In the genomic region with DNA sequence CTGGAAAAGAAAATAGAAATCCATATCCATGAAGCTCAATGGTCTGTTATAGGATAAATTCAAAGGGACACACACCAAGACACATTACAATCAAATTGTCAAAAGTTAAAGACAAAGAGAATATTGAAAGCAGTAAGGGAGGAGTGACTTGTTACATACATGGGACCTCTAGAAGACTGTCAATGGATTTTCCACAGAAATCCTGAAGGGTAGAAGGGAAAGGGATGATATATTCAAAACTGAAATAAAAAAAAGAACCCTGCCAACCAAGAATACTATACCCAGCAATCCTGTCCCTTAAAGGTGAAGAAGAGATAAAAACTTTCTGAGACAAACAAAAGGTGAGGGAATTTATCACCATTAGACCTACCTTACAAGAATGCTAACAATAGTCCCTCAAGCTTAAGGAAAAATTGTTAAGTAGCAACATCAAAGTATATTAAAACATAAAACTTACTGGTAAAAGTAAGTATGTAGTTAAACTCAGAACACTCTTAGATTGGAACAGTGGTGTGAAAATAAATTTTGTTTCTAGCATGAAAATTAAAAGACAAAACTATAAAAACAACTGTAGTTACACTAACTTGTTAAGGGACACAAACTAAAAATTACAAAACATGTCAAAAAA, we compare ENCODE assay signal across 34 cellular contexts.
"Had no signal": no experiment of that assay in that cellular context is flagged by ENCODE, and none has a peak within 500 bp of the region (broad histone marks: within the 10 kb centered on the region; RNA-seq: fewer than 3 reads in every experiment).

No MANE protein-coding gene starts in this region.

- ATAC-seq: activated CD8-positive, alpha-beta T cell treated with anti-CD3 and anti-CD28 coated beads for 36 hours; activated naive CD4-positive, alpha-beta T cell treated with anti-CD3 and anti-CD28 coated beads, Interleukin-2, amount 50 U/mL, for 72 hours; activated T-cell treated with anti-CD3 and anti-CD28 coated beads, Interleukin-2, amount 50 U/mL, for 4 hours; activated T-cell treated with anti-CD3 and anti-CD28 coated beads, Interleukin-2, amount 50 U/mL, for 72 hours; activated T-helper 17 cell treated with anti-CD3 and anti-CD28 coated beads, Interleukin-2, amount 50 U/mL, for 72 hours; body of pancreas had no signal

- H3K36me3 ChIP-seq: adrenal gland, brain microvascular endothelial cell, breast epithelium had no signal

- H3K4me3 ChIP-seq: adrenal gland, body of pancreas, breast epithelium had no signal

- H3K27me3 ChIP-seq: adrenal gland, body of pancreas, brain microvascular endothelial cell, breast epithelium had no signal

- H3K4me1 Mint-ChIP-seq: activated B cell treated with CpG ODN at 0.5 μM for 24 hours; activated CD4-positive, alpha-beta T cell treated with anti-CD3 and anti-CD28 coated beads, Interleukin-2, amount 10 ng/mL, durations not matched to agents 24 days and 14 days; activated naive CD8-positive, alpha-beta T cell treated with anti-CD3 and anti-CD28 coated beads for 36 hours; activated T-helper 17 cell treated with anti-CD3 and anti-CD28 coated beads, Interleukin-2, amount 50 U/mL, for 72 hours had no signal

- H3K4me3 Mint-ChIP-seq: activated B cell treated with CpG ODN at 0.5 μM for 24 hours; activated CD4-positive, alpha-beta memory T cell treated with anti-CD3 and anti-CD28 coated beads for 36 hours; activated CD4-positive, alpha-beta T cell treated with anti-CD3 and anti-CD28 coated beads, Interleukin-2, amount 10 ng/mL, durations not matched to agents 24 days and 14 days; activated CD8-positive, alpha-beta T cell treated with anti-CD3 and anti-CD28 coated beads for 36 hours; activated naive CD4-positive, alpha-beta T cell treated with anti-CD3 and anti-CD28 coated beads for 36 hours; activated naive CD8-positive, alpha-beta T cell treated with anti-CD3 and anti-CD28 coated beads for 36 hours; activated T-cell treated with anti-CD3 and anti-CD28 coated beads, Interleukin-2, amount 50 U/mL, for 4 hours; activated T-cell treated with anti-CD3 and anti-CD28 coated beads, Interleukin-2, amount 50 U/mL, for 72 hours; activated T-helper 1 cell treated with anti-CD3 and anti-CD28 coated beads, Interleukin-12 subunit alpha, Interleukin-12 subunit beta, Interleukin-2, Interleukin-4 antibody, amounts not matched to agents 30 ng/mL and 10 ng/mL and 1 ng/mL, durations not matched to agents 14 hours and 24 hours and 36 hours; activated T-helper 17 cell treated with anti-CD3 and anti-CD28 coated beads, Interleukin-2, amount 50 U/mL, for 72 hours; T-helper 1 cell treated with Interleukin-12 subunit alpha and Interleukin-12 subunit beta and Interleukin-4 antibody, amounts not matched to agents 30 μg/mL and 1 μg/mL, for 36 hours; T-helper 2 cell treated with Interferon-gamma antibody and Interleukin-4, amounts not matched to agents 5 μg/mL and 100 μg/mL, for 36 hours had no signal

- DNase-seq: activated B cell treated with CpG ODN at 0.5 μM for 24 hours; activated CD4-positive, alpha-beta memory T cell treated with anti-CD3 and anti-CD28 coated beads for 36 hours; activated CD4-positive, alpha-beta T cell treated with anti-CD3 and anti-CD28 coated beads for 4 hours; activated CD4-positive, alpha-beta T cell treated with anti-CD3 and anti-CD28 coated beads, Interleukin-2, amount 10 ng/mL, durations not matched to agents 24 days and 14 days; activated CD4-positive, alpha-beta T cell treated with anti-CD3 and anti-CD28 coated beads, Interleukin-2, amount 50 U/mL, for 1 hour; activated CD4-positive, alpha-beta T cell treated with anti-CD3 and anti-CD28 coated beads, Interleukin-2, amount 50 U/mL, for 4 hours; activated CD4-positive, CD25-positive, alpha-beta regulatory T cell treated with anti-CD3 and anti-CD28 coated beads, Interleukin-2, amount 50 U/mL, for 72 hours; activated CD8-positive, alpha-beta memory T cell treated with anti-CD3 and anti-CD28 coated beads, Interleukin-2, amount 50 U/mL, for 4 hours; activated CD8-positive, alpha-beta T cell treated with anti-CD3 and anti-CD28 coated beads for 36 hours; activated effector memory CD4-positive, alpha-beta T cell treated with anti-CD3 and anti-CD28 coated beads, Interleukin-2, amount 50 U/mL, for 16 hours; activated gamma-delta T cell treated with Interleukin-2 at 50 U/mL for 16 hours; activated naive CD4-positive, alpha-beta T cell; activated naive CD4-positive, alpha-beta T cell treated with anti-CD3 and anti-CD28 coated beads for 36 hours; activated naive CD4-positive, alpha-beta T cell treated with anti-CD3 and anti-CD28 coated beads, Interleukin-2, amount 50 U/mL, for 16 hours; activated naive CD8-positive, alpha-beta T cell treated with anti-CD3 and anti-CD28 coated beads for 36 hours; activated T-cell treated with anti-CD3 and anti-CD28 coated beads for 4 hours; activated T-cell treated with anti-CD3 and anti-CD28 coated beads, Interleukin-2, amount 50 U/mL, for 1 hour; activated T-cell treated with anti-CD3 and anti-CD28 coated beads, Interleukin-2, amount 50 U/mL, for 4 hours; activated T-cell treated with anti-CD3 and anti-CD28 coated beads, Interleukin-2, amount 50 U/mL, for 72 hours; adrenal gland; amniotic stem cell; aorta; body of pancreas; brain microvascular endothelial cell; central memory CD4-positive, alpha-beta T cell; T-helper 1 cell; T-helper 2 cell; T-helper 9 cell had no signal

- H3K27ac Mint-ChIP-seq: activated B cell treated with CpG ODN at 0.5 μM for 24 hours; activated CD4-positive, alpha-beta memory T cell treated with anti-CD3 and anti-CD28 coated beads for 36 hours; activated CD4-positive, alpha-beta T cell treated with anti-CD3 and anti-CD28 coated beads, Interleukin-2, amount 10 ng/mL, durations not matched to agents 24 days and 14 days; activated CD8-positive, alpha-beta T cell treated with anti-CD3 and anti-CD28 coated beads for 36 hours; activated naive CD4-positive, alpha-beta T cell treated with anti-CD3 and anti-CD28 coated beads for 36 hours; activated naive CD4-positive, alpha-beta T cell treated with anti-CD3 and anti-CD28 coated beads, Interleukin-2, amount 50 U/mL, for 72 hours; activated naive CD8-positive, alpha-beta T cell treated with anti-CD3 and anti-CD28 coated beads for 36 hours; activated T-cell treated with anti-CD3 and anti-CD28 coated beads, Interleukin-2, amount 50 U/mL, for 72 hours; activated T-helper 1 cell treated with anti-CD3 and anti-CD28 coated beads, Interleukin-12 subunit alpha, Interleukin-12 subunit beta, Interleukin-2, Interleukin-4 antibody, amounts not matched to agents 30 ng/mL and 10 ng/mL and 1 ng/mL, durations not matched to agents 14 hours and 24 hours and 36 hours; activated T-helper 17 cell treated with anti-CD3 and anti-CD28 coated beads, Interleukin-2, amount 50 U/mL, for 72 hours; T-helper 1 cell treated with Interleukin-12 subunit alpha and Interleukin-12 subunit beta and Interleukin-4 antibody, amounts not matched to agents 30 μg/mL and 1 μg/mL, for 36 hours; T-helper 2 cell treated with Interferon-gamma antibody and Interleukin-4, amounts not matched to agents 5 μg/mL and 100 μg/mL, for 36 hours had no signal

- H3K36me3 Mint-ChIP-seq: activated naive CD8-positive, alpha-beta T cell treated with anti-CD3 and anti-CD28 coated beads for 36 hours had no signal

- H3K4me1 ChIP-seq: adrenal gland, body of pancreas, breast epithelium had no signal

- H3K27me3 Mint-ChIP-seq: activated B cell treated with CpG ODN at 0.5 μM for 24 hours; activated CD4-positive, alpha-beta T cell treated with anti-CD3 and anti-CD28 coated beads, Interleukin-2, amount 10 ng/mL, durations not matched to agents 24 days and 14 days had no signal
